ENCODE assay signal across 17 cellular contexts in genomic region chr12:22477894-22478287, GRCh38.
DNase-seq lines count a peak whose midpoint lies in the region; ATAC-seq, FAIRE-seq and TF ChIP-seq lines count a peak whose summit lies in the region.
"Had no signal": no experiment of that assay in that cellular context is flagged by ENCODE, and none has a peak within 500 bp of the region (broad histone marks: within the 10 kb centered on the region; RNA-seq: fewer than 3 reads in every experiment).

No MANE protein-coding gene starts in this region.

- no peak for TF ChIP-seq CTCF in osteoblast (IDR thresholded peaks at IDR 0.05; ENCODE audit: extremely low read depth, low read depth, low read length)

- H3K27me3 Mint-ChIP-seq in activated CD4-positive, alpha-beta T cell treated with anti-CD3 and anti-CD28 coated beads, Interleukin-2, amount 10 ng/mL, durations not matched to agents 7 days and 5 days = no peaks in the 10 kb centered on the region

- POLR2A ChIA-PET in activated CD4-positive, alpha-beta T cell treated with anti-CD3 and anti-CD28 coated beads, Interleukin-2, amount 10 ng/mL, durations not matched to agents 7 days and 5 days (lab: Charles Lee) = no interaction called here

- no peaks in the 10 kb centered on the region for H4K20me1 ChIP-seq in osteoblast (ENCODE audit: insufficient read depth, low read length)

- DNase-seq in activated CD4-positive, alpha-beta T cell treated with anti-CD3 and anti-CD28 coated beads, Interleukin-2, amount 10 ng/mL, durations not matched to agents 7 days and 5 days = no peak
- DNase-seq in activated CD4-positive, alpha-beta T cell treated with anti-CD3 and anti-CD28 coated beads, Interleukin-2, amount 50 U/mL, for 4 hours = no peak
- no peak for DNase-seq in activated naive CD4-positive, alpha-beta T cell treated with anti-CD3 and anti-CD28 coated beads, Interleukin-2, amount 50 U/mL, for 72 hours (ENCODE audit: low spot score in 2 of 2)
- DNase-seq in osteoblast (ENCODE audit: insufficient read length, low spot score, missing footprints) (peak; percentile 17), AML-193 (lab: John Stamatoyannopoulos, UW) (no peak), urothelium cell line (ENCODE audit: low spot score) (no peak)
- DNase-seq: Calu3, KBM-7, left ventricle myocardium superior, NCI-H187 treated with DMSO at 0.1 percent for 48 hours, NCI-H82, SHP77 had no signal

- H3K79me2 ChIP-seq in osteoblast (ENCODE audit: insufficient read depth, low read length) = no peaks in the 10 kb centered on the region

- peaks cover 26% of the 10 kb centered on the region for H3K4me1 ChIP-seq in osteoblast (ENCODE audit: insufficient read depth, low read length)
- H3K4me1 ChIP-seq: A549 had no signal

- no peaks in the 10 kb centered on the region for H3K27me3 ChIP-seq in osteoblast (ENCODE audit: insufficient read depth, low read length)
- H3K27me3 ChIP-seq: cardiac muscle cell had no signal

- peaks cover 18% of the 10 kb centered on the region for H3K4me1 Mint-ChIP-seq in activated CD4-positive, alpha-beta T cell treated with anti-CD3 and anti-CD28 coated beads, Interleukin-2, amount 10 ng/mL, durations not matched to agents 7 days and 5 days

- peak overlapping the region; percentile 77 for H3K27ac ChIP-seq in osteoblast (ENCODE audit: low read depth, low read length)
- H3K27ac ChIP-seq: A549, cardiac muscle cell had no signal

- CTCF ChIA-PET in activated CD4-positive, alpha-beta T cell treated with anti-CD3 and anti-CD28 coated beads, Interleukin-2, amount 10 ng/mL, durations not matched to agents 7 days and 5 days (lab: Charles Lee) = interaction anchor here (1.0 kb wide), 1 partner anchor 18 kb away, joined by 3 read pairs; no protein-coding TSS in a partner anchor

- no peak overlapping the region for H3K4me3 Mint-ChIP-seq in activated CD4-positive, alpha-beta T cell treated with anti-CD3 and anti-CD28 coated beads, Interleukin-2, amount 10 ng/mL, durations not matched to agents 7 days and 5 days

- peak overlapping the region; percentile 47 for H3K4me2 ChIP-seq in osteoblast (ENCODE audit: insufficient read depth, low read length)
- H3K4me2 ChIP-seq: A549 had no signal

- ATAC-seq in HG02852 (IDR thresholded peaks at IDR 0.05; ENCODE audit: unreplicated experiment) (peak; percentile 48), GM21423 (IDR thresholded peaks at IDR 0.05; ENCODE audit: unreplicated experiment) (no peak)
- ATAC-seq in activated naive CD4-positive, alpha-beta T cell treated with anti-CD3 and anti-CD28 coated beads, Interleukin-2, amount 50 U/mL, for 72 hours = peak; percentile 20 to 53
- ATAC-seq: A549, left ventricle myocardium superior had no signal

- peaks cover 6% of the 10 kb centered on the region for H3K36me3 ChIP-seq in osteoblast (ENCODE audit: insufficient read depth, low read length)

- H3K27ac Mint-ChIP-seq in activated CD4-positive, alpha-beta T cell treated with anti-CD3 and anti-CD28 coated beads, Interleukin-2, amount 10 ng/mL, durations not matched to agents 7 days and 5 days = peak overlapping the region; percentile 14
- H3K27ac Mint-ChIP-seq in activated naive CD4-positive, alpha-beta T cell treated with anti-CD3 and anti-CD28 coated beads, Interleukin-2, amount 50 U/mL, for 72 hours = peak overlapping the region; percentile 15 to 29

- peak overlapping the region; percentile 42 for H2AFZ ChIP-seq in osteoblast (ENCODE audit: low read length)

- no peaks in the 10 kb centered on the region for H3K9me3 ChIP-seq in osteoblast (ENCODE audit: low read depth, low read length)
- H3K9me3 ChIP-seq: A549 had no signal

- FAIRE-seq in urothelium cell line (lab: Jason Lieb, UNC) = no peak
- FAIRE-seq: A549, TTC549 had no signal

- H3K36me3 Mint-ChIP-seq in activated CD4-positive, alpha-beta T cell treated with anti-CD3 and anti-CD28 coated beads, Interleukin-2, amount 10 ng/mL, durations not matched to agents 7 days and 5 days (ENCODE audit: low read depth) = peaks cover 21% of the 10 kb centered on the region
- H3K36me3 Mint-ChIP-seq in activated naive CD4-positive, alpha-beta T cell treated with anti-CD3 and anti-CD28 coated beads, Interleukin-2, amount 50 U/mL, for 72 hours = peaks cover 5 to 7% of the 10 kb centered on the region in 2 donors

- peak overlapping the region; percentile 30 for H3K4me3 ChIP-seq in osteoblast (ENCODE audit: insufficient read depth, low read length)
- H3K4me3 ChIP-seq: A549, cardiac muscle cell had no signal

- no peaks in the 10 kb centered on the region for H3K9me3 Mint-ChIP-seq in activated CD4-positive, alpha-beta T cell treated with anti-CD3 and anti-CD28 coated beads, Interleukin-2, amount 10 ng/mL, durations not matched to agents 7 days and 5 days
- no peaks in the 10 kb centered on the region for H3K9me3 Mint-ChIP-seq in activated naive CD4-positive, alpha-beta T cell treated with anti-CD3 and anti-CD28 coated beads, Interleukin-2, amount 50 U/mL, for 72 hours
